Comparison of ENCODE assay signal across 10 cellular contexts in the genomic region with DNA sequence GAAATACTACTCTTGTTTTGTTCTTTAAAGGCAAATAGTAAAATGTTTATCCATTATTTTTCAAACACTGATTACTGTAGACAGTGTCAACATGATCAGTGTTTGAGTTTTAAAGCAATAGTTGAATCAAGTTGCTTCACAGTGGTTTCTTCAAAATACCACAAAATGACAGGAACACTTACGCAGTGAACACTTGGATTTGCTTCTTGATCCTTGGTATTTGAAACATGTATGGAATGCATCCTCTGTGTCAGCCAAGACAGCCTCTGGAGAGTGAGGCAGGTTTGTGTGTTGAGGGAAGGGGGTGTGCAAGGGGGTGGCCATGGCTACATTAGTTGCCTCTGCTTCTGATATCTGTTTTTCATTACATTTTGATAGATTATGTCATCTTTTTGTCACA.
DNase-seq lines count a peak whose midpoint lies in the region; ATAC-seq and TF ChIP-seq lines count a peak whose summit lies in the region.
"Had no signal": no experiment of that assay in that cellular context is flagged by ENCODE, and none has a peak within 500 bp of the region (broad histone marks: within the 10 kb centered on the region; RNA-seq: fewer than 3 reads in every experiment).

No MANE protein-coding gene starts in this region.

- peak overlapping the region; percentile 77 to 83 (median 80) for H3K27ac ChIP-seq in gastroesophageal sphincter
- H3K27ac ChIP-seq in trophoblast cell (ENCODE audit: low read depth, low read length), result no peak overlapping the region
- H3K27ac ChIP-seq in MM.1S (ENCODE audit: low read length), result no peak overlapping the region

- H3K79me2 ChIP-seq in trophoblast cell (ENCODE audit: control insufficient read depth, insufficient read depth, low read length, poor library complexity) (peaks cover 2% of the 10 kb centered on the region), MM.1S (ENCODE audit: low read length) (no peaks in the 10 kb centered on the region)

- no peak for TF ChIP-seq EP300 in gastroesophageal sphincter (IDR thresholded peaks at IDR 0.05)

- no peak overlapping the region for H2AFZ ChIP-seq in trophoblast cell (ENCODE audit: insufficient read depth, low read length, poor library complexity)
- no peak overlapping the region for H2AFZ ChIP-seq in MM.1S (ENCODE audit: low read length)

- H3K27me3 ChIP-seq in gastroesophageal sphincter (no peaks in the 10 kb centered on the region), trophoblast cell (ENCODE audit: insufficient read depth, low read length) (no peaks in the 10 kb centered on the region), MM.1S (replicated peaks; ENCODE audit: insufficient read depth, low read length) (no peaks in the 10 kb centered on the region)

- no peak overlapping the region for H3K23ac ChIP-seq in trophoblast cell (ENCODE audit: low read length)

- no peak overlapping the region for H2BK12ac ChIP-seq in trophoblast cell (ENCODE audit: low read length)

- no peak overlapping the region for H4K91ac ChIP-seq in trophoblast cell (ENCODE audit: low read depth, low read length)

- H4K12ac ChIP-seq in trophoblast cell (ENCODE audit: low read depth, low read length), result no peak overlapping the region

- H3K18ac ChIP-seq in trophoblast cell (ENCODE audit: low read length), result no peak overlapping the region

- no peaks in the 10 kb centered on the region for H4K20me1 ChIP-seq in MM.1S (ENCODE audit: insufficient read depth, low read length)

- H3K14ac ChIP-seq in trophoblast cell (ENCODE audit: low read length), result no peak overlapping the region

- no peak overlapping the region for H2AK5ac ChIP-seq in trophoblast cell (ENCODE audit: low read length)

- H3F3A ChIP-seq in MM.1S (ENCODE audit: insufficient read depth, low read length), result no peaks in the 10 kb centered on the region

- H3K4me1 ChIP-seq in gastroesophageal sphincter (peaks cover 22 to 56% (median 27%) of the 10 kb centered on the region in 3 donors), trophoblast cell (ENCODE audit: control insufficient read depth in 1 of 2, insufficient read depth in 2 of 2, low read length in 2 of 2) (peaks cover 0 to 2% of the 10 kb centered on the region in 2 experiments), MM.1S (ENCODE audit: low read length) (no peaks in the 10 kb centered on the region)

- H3K36me3 ChIP-seq in gastroesophageal sphincter (no peaks in the 10 kb centered on the region), trophoblast cell (ENCODE audit: control insufficient read depth in 1 of 2, insufficient read depth in 2 of 2, low read length in 2 of 2) (no peaks in the 10 kb centered on the region), MM.1S (replicated peaks; ENCODE audit: insufficient read depth, low read length) (no peaks in the 10 kb centered on the region)

- no peaks in the 10 kb centered on the region for H3K9me2 ChIP-seq in MM.1S (replicated peaks; ENCODE audit: insufficient read depth, low read length)

- ATAC-seq in gastroesophageal sphincter (peak; percentile 48), GM21390 (IDR thresholded peaks at IDR 0.05; ENCODE audit: unreplicated experiment) (no peak), GM21360 (IDR thresholded peaks at IDR 0.05; ENCODE audit: unreplicated experiment) (no peak)

- WGBS in gastroesophageal sphincter (ENCODE audit: low coverage in 1 of 2), 2 donors, result 0 to 23% methylated on average over 1 of the region's 1 CpG
- no CpG with 5 or more reads among the region's 1 CpG for WGBS in trophoblast cell (ENCODE audit: extremely low coverage, insufficient coverage, insufficient read length)

- H3K79me1 ChIP-seq in trophoblast cell (ENCODE audit: low read length), result peaks cover 14% of the 10 kb centered on the region

- DNase-seq in ELR (ENCODE audit: low read depth) (peak; percentile 93), SW 1271 (lab: John Stamatoyannopoulos, UW) (peak; percentile 75 to 94), trophoblast cell (peak; percentile 22 to 75), MM.1S (no peak), NCI-H2081 (lab: John Stamatoyannopoulos, UW) (no peak)
- DNase-seq: activated CD4-positive, alpha-beta T cell treated with anti-CD3 and anti-CD28 coated beads, Interleukin-2, amount 50 U/mL, for 48 hours; glutamatergic neuron had no signal

- H2BK120ac ChIP-seq in trophoblast cell (ENCODE audit: insufficient read depth, low read length, poor library complexity), result no peak overlapping the region

- H3K4me3 ChIP-seq in gastroesophageal sphincter (no peak overlapping the region), trophoblast cell (ENCODE audit: low read depth, low read length) (no peak overlapping the region), MM.1S (ENCODE audit: low read length) (no peak overlapping the region)

- no peak overlapping the region for H3K9ac ChIP-seq in trophoblast cell (ENCODE audit: low read length)
- no peak overlapping the region for H3K9ac ChIP-seq in MM.1S (ENCODE audit: low read length)

- H2BK5ac ChIP-seq in trophoblast cell (ENCODE audit: low read depth, low read length, poor library complexity), result no peak overlapping the region

- H3K9me3 ChIP-seq in gastroesophageal sphincter (no peaks in the 10 kb centered on the region), trophoblast cell (ENCODE audit: insufficient read depth, low read depth, low read length) (no peaks in the 10 kb centered on the region), MM.1S (replicated peaks; ENCODE audit: insufficient read depth, low read length) (no peaks in the 10 kb centered on the region)

- H3K4me2 ChIP-seq in trophoblast cell (ENCODE audit: low read length) (no peak overlapping the region), MM.1S (ENCODE audit: low read depth, low read length) (no peak overlapping the region)

- H3K4ac ChIP-seq in trophoblast cell (ENCODE audit: low read depth, low read length), result no peak overlapping the region

- TF ChIP-seq CTCF in gastroesophageal sphincter (IDR thresholded peaks at IDR 0.05) (no peak), MM.1S (IDR thresholded peaks at IDR 0.05; ENCODE audit: low read length) (no peak)

- no peak for TF ChIP-seq POLR2A in gastroesophageal sphincter (IDR thresholded peaks at IDR 0.05)

- no peak overlapping the region for H4K8ac ChIP-seq in trophoblast cell (ENCODE audit: low read depth, low read length)

Comparison
In these comparisons a context has a peak if more than half of its experiments do, and no peak if none do; other contexts are left out.
1. DNase-seq: peak in ELR (single experiment), SW 1271 (2 of 2) and trophoblast cell (2 of 2); none in MM.1S (single experiment) and NCI-H2081 (0 of 2).
2. H3K27ac ChIP-seq: peak in gastroesophageal sphincter (4 of 4); none in trophoblast cell (single experiment) and MM.1S (single experiment).